ENCODE assay signal across 32 cellular contexts in genomic region chr10:85188770-85189484, GRCh38.
"Had no signal": no experiment of that assay in that cellular context is flagged by ENCODE, and none has a peak within 500 bp of the region (broad histone marks: within the 10 kb centered on the region; RNA-seq: fewer than 3 reads in every experiment).

No MANE protein-coding gene starts in this region.

- H3K4me1 ChIP-seq: adrenal gland, breast epithelium had no signal

- H3K4me3 ChIP-seq: adrenal gland, body of pancreas, breast epithelium had no signal

- H3K36me3 ChIP-seq: adrenal gland, brain microvascular endothelial cell, breast epithelium had no signal

- ATAC-seq: activated CD4-positive, alpha-beta T cell treated with anti-CD3 and anti-CD28 coated beads for 36 hours; activated CD8-positive, alpha-beta T cell treated with anti-CD3 and anti-CD28 coated beads for 36 hours; activated naive CD4-positive, alpha-beta T cell treated with anti-CD3 and anti-CD28 coated beads, Interleukin-2, amount 50 U/mL, for 72 hours; activated T-cell treated with anti-CD3 and anti-CD28 coated beads, Interleukin-2, amount 50 U/mL, for 4 hours; activated T-cell treated with anti-CD3 and anti-CD28 coated beads, Interleukin-2, amount 50 U/mL, for 72 hours; activated T-helper 17 cell treated with anti-CD3 and anti-CD28 coated beads, Interleukin-2, amount 50 U/mL, for 72 hours; body of pancreas had no signal

- DNase-seq: activated B cell treated with CpG ODN at 0.5 μM for 24 hours; activated CD4-positive, alpha-beta memory T cell treated with anti-CD3 and anti-CD28 coated beads for 36 hours; activated CD4-positive, alpha-beta T cell treated with anti-CD3 and anti-CD28 coated beads for 1 hour; activated CD4-positive, alpha-beta T cell treated with anti-CD3 and anti-CD28 coated beads for 36 hours; activated CD4-positive, alpha-beta T cell treated with anti-CD3 and anti-CD28 coated beads for 48 hours; activated CD4-positive, alpha-beta T cell treated with anti-CD3 and anti-CD28 coated beads, Interleukin-2, amount 10 ng/mL, durations not matched to agents 7 days and 5 days; activated CD4-positive, alpha-beta T cell treated with anti-CD3 and anti-CD28 coated beads, Interleukin-2, amount 50 U/mL, for 4 hours; activated CD8-positive, alpha-beta memory T cell treated with anti-CD3 and anti-CD28 coated beads, Interleukin-2, amount 50 U/mL, for 4 hours; activated CD8-positive, alpha-beta T cell treated with anti-CD3 and anti-CD28 coated beads for 36 hours; activated effector memory CD4-positive, alpha-beta T cell treated with anti-CD3 and anti-CD28 coated beads, Interleukin-2, amount 50 U/mL, for 16 hours; activated gamma-delta T cell treated with Interleukin-2 at 50 U/mL for 16 hours; activated naive CD4-positive, alpha-beta T cell; activated naive CD4-positive, alpha-beta T cell treated with anti-CD3 and anti-CD28 coated beads for 36 hours; activated naive CD4-positive, alpha-beta T cell treated with anti-CD3 and anti-CD28 coated beads, Interleukin-2, amount 50 U/mL, for 16 hours; activated naive CD8-positive, alpha-beta T cell treated with anti-CD3 and anti-CD28 coated beads for 36 hours; activated T-cell treated with anti-CD3 and anti-CD28 coated beads for 4 hours; activated T-cell treated with anti-CD3 and anti-CD28 coated beads, Interleukin-2, amount 50 U/mL, for 1 hour; activated T-cell treated with anti-CD3 and anti-CD28 coated beads, Interleukin-2, amount 50 U/mL, for 4 hours; activated T-cell treated with anti-CD3 and anti-CD28 coated beads, Interleukin-2, amount 50 U/mL, for 72 hours; adrenal gland; amniotic stem cell; aorta; body of pancreas; brain microvascular endothelial cell; central memory CD4-positive, alpha-beta T cell; T-helper 1 cell; T-helper 2 cell; T-helper 9 cell had no signal

- H3K27me3 ChIP-seq: adrenal gland, body of pancreas, brain microvascular endothelial cell, breast epithelium had no signal

- H3K9me3 ChIP-seq: body of pancreas, breast epithelium had no signal

- H3K27ac ChIP-seq: adrenal gland, body of pancreas, brain microvascular endothelial cell, breast epithelium, VCaP had no signal
